Comparison of ENCODE assay signal across 8 cellular contexts in the genomic region with DNA sequence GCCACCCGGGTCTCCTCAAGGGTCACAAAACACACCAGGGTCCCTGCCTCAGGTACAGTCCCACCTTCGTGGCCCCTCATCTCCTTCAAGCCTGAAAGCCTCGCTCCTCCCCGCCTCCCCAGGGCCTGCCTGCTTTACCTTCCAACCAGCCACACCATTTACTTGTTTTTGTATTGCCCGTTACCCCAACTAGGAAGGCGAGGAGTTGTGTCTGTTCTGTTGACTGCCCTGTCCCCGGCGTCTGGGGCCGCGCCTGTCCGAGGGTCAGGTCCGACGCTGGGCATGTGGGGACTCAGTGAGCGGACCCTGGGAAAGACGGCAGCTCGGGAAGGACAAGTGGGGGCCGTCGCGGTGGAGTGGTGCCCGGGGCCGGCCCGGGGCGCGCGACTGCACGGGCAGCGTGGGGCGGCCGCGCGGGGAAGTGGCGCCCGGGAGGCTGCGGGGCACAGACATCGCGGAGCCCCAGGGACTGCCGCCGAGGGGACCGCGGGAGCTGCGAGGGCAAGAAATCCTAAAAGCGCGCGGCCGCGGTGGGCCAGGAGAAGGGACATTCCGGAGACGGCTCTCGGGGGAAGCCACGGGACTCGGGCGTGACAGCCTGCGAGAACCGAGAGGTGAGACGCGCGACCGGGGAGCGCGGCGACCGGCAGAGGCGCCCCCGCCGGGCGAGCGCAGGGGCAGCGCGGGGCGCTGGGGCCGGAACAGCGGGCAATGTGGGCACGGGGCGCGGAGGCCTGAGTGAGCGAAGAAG. TPM values are rescaled to one million over a fixed set of nuclear protein-coding genes. Genes with fewer than 3 reads are reported as not detected.
A peak's percentile ranks its signal among the peaks of the same experiment; 100 is the strongest.
DNase-seq lines count a peak whose midpoint lies in the region; ATAC-seq and TF ChIP-seq lines count a peak whose summit lies in the region.

No MANE protein-coding gene starts in this region.

- H3K4me3 ChIP-seq in CD4-positive, CD25-positive, alpha-beta regulatory T cell (ENCODE audit: low read depth, low read length): no peak overlapping the region
- H3K4me3 ChIP-seq in lung: peak overlapping the region; percentile 27

- CTCF ChIA-PET in T-cell (lab: Charles Lee): no interaction called here

- H3K36me3 Mint-ChIP-seq in CD4-positive, CD25-positive, alpha-beta regulatory T cell: no peaks in the 10 kb centered on the region
- no peaks in the 10 kb centered on the region for H3K36me3 Mint-ChIP-seq in T-cell
- peaks cover 5% of the 10 kb centered on the region for H3K36me3 Mint-ChIP-seq in central memory CD8-positive, alpha-beta T cell (ENCODE audit: insufficient read depth)
- peaks cover 0 to 2% of the 10 kb centered on the region in 2 donors for H3K36me3 Mint-ChIP-seq in stimulated activated naive B cell treated with anti-CD40 and anti-IgM and Interleukin-4, amounts not matched to agents 10 μg/mL and 1 μg/mL and 100 μg/mL, for 72 hours

- no peaks in the 10 kb centered on the region for H3K36me3 ChIP-seq in CD4-positive, CD25-positive, alpha-beta regulatory T cell (ENCODE audit: control insufficient read depth, insufficient read depth, low read length)
- H3K36me3 ChIP-seq in lung (ENCODE audit: control insufficient read depth in 2 of 2, insufficient read depth in 2 of 2, low read length in 2 of 2): no peaks in the 10 kb centered on the region

- WGBS in lung, 2 donors: 7 to 14% methylated on average over 46 to 76 of the region's 76 CpGs

- peak overlapping the region; percentile 69 to 95 (median 88) for H3K4me3 Mint-ChIP-seq in CD4-positive, CD25-positive, alpha-beta regulatory T cell
- peak overlapping the region; percentile 79 to 88 (median 85) for H3K4me3 Mint-ChIP-seq in T-cell
- H3K4me3 Mint-ChIP-seq in central memory CD8-positive, alpha-beta T cell: peak overlapping the region; percentile 86
- peak overlapping the region; percentile 88 to 90 for H3K4me3 Mint-ChIP-seq in stimulated activated naive B cell treated with anti-CD40 and anti-IgM and Interleukin-4, amounts not matched to agents 10 μg/mL and 1 μg/mL and 100 μg/mL, for 72 hours

- peak overlapping the region in 1 of 3 donors; percentile 95 for H3K27ac Mint-ChIP-seq in CD4-positive, CD25-positive, alpha-beta regulatory T cell
- peak overlapping the region in 1 of 2 donors; percentile 25 for H3K27ac Mint-ChIP-seq in T-cell
- H3K27ac Mint-ChIP-seq in central memory CD8-positive, alpha-beta T cell (ENCODE audit: low read depth): peak overlapping the region; percentile 78
- H3K27ac Mint-ChIP-seq in stimulated activated naive B cell treated with anti-CD40 and anti-IgM and Interleukin-4, amounts not matched to agents 10 μg/mL and 1 μg/mL and 100 μg/mL, for 72 hours: peak overlapping the region; percentile 83

- peaks cover 13% of the 10 kb centered on the region for H3K4me1 ChIP-seq in CD4-positive, CD25-positive, alpha-beta regulatory T cell (ENCODE audit: control insufficient read depth, insufficient read depth, low read length, poor library complexity, severe bottlenecking)
- peaks cover 0 to 5% of the 10 kb centered on the region in 2 donors for H3K4me1 ChIP-seq in lung (ENCODE audit: control insufficient read depth in 2 of 2, insufficient read depth in 2 of 2, low read length in 2 of 2)

- ATAC-seq in CD4-positive, CD25-positive, alpha-beta regulatory T cell (ENCODE audit: low read depth in 2 of 2): peak; percentile 1 to 29
- ATAC-seq in GM18873 (IDR thresholded peaks at IDR 0.05; ENCODE audit: low FRiP score, unreplicated experiment) (peak; percentile 7), HG03135 (IDR thresholded peaks at IDR 0.05; ENCODE audit: unreplicated experiment) (peak; percentile 39), T-cell (replicated peaks in 1 of 4) (peak; percentile 44 to 51 (median 47)), lung (ENCODE audit: insufficient read depth, low FRiP score) (peak; percentile 7)
- ATAC-seq in central memory CD8-positive, alpha-beta T cell (replicated peaks; ENCODE audit: extremely low read depth, poor library complexity, severe bottlenecking): peak; percentile 40
- peak; percentile 62 to 69 for ATAC-seq in stimulated activated naive B cell treated with anti-CD40 and anti-IgM and Interleukin-4, amounts not matched to agents 10 μg/mL and 1 μg/mL and 100 μg/mL, for 72 hours (replicated peaks)

- H3K4me1 Mint-ChIP-seq in CD4-positive, CD25-positive, alpha-beta regulatory T cell: peaks cover 0 to 18% (median 10%) of the 10 kb centered on the region in 4 donors
- peaks cover 10 to 12% (median 10%) of the 10 kb centered on the region in 3 donors for H3K4me1 Mint-ChIP-seq in T-cell
- peaks cover 6% of the 10 kb centered on the region for H3K4me1 Mint-ChIP-seq in central memory CD8-positive, alpha-beta T cell
- H3K4me1 Mint-ChIP-seq in stimulated activated naive B cell treated with anti-CD40 and anti-IgM and Interleukin-4, amounts not matched to agents 10 μg/mL and 1 μg/mL and 100 μg/mL, for 72 hours: peaks cover 2 to 17% of the 10 kb centered on the region in 2 donors

- peak overlapping the region; percentile 51 for H3K27ac ChIP-seq in CD4-positive, CD25-positive, alpha-beta regulatory T cell (ENCODE audit: insufficient read depth, low read length, poor library complexity, severe bottlenecking)
- H3K27ac ChIP-seq in lung (ENCODE audit: low read depth in 1 of 2, low read length in 1 of 2): peak overlapping the region in 1 of 2 donors; percentile 67

- DNase-seq in CD4-positive, CD25-positive, alpha-beta regulatory T cell: peak in 1 of 3 donors; percentile 40
- DNase-seq in T-cell: peak in 27 of 34 experiments; percentile 7 to 56 (median 34)
- peak; percentile 24 to 25 for DNase-seq in central memory CD8-positive, alpha-beta T cell (ENCODE audit: low spot score in 2 of 2)
- no peak for DNase-seq in lung (ENCODE audit: low spot score)
- DNase-seq in stimulated activated naive B cell treated with anti-CD40 and anti-IgM and Interleukin-4, amounts not matched to agents 10 μg/mL and 1 μg/mL and 100 μg/mL, for 72 hours: peak; percentile 44
- DNase-seq in NCI-H2107 (lab: John Stamatoyannopoulos, UW): no peak

- no peak for TF ChIP-seq CTCF in lung (IDR thresholded peaks at IDR 0.05; ENCODE audit: control extremely low read depth, extremely low read depth)

- peaks cover 61% of the 10 kb centered on the region for H3K27me3 Mint-ChIP-seq in CD4-positive, CD25-positive, alpha-beta regulatory T cell
- H3K27me3 Mint-ChIP-seq in T-cell: peaks cover 33 to 45% of the 10 kb centered on the region in 2 donors
- peaks cover 73% of the 10 kb centered on the region for H3K27me3 Mint-ChIP-seq in central memory CD8-positive, alpha-beta T cell
- H3K27me3 Mint-ChIP-seq in stimulated activated naive B cell treated with anti-CD40 and anti-IgM and Interleukin-4, amounts not matched to agents 10 μg/mL and 1 μg/mL and 100 μg/mL, for 72 hours: peaks cover 38 to 60% of the 10 kb centered on the region in 2 donors

- peaks cover 0 to 2% (median 0%) of the 10 kb centered on the region in 7 donors for H3K9me3 Mint-ChIP-seq in CD4-positive, CD25-positive, alpha-beta regulatory T cell
- H3K9me3 Mint-ChIP-seq in T-cell: no peaks in the 10 kb centered on the region
- no peaks in the 10 kb centered on the region for H3K9me3 Mint-ChIP-seq in central memory CD8-positive, alpha-beta T cell
- no peaks in the 10 kb centered on the region for H3K9me3 Mint-ChIP-seq in stimulated activated naive B cell treated with anti-CD40 and anti-IgM and Interleukin-4, amounts not matched to agents 10 μg/mL and 1 μg/mL and 100 μg/mL, for 72 hours

- POLR2A ChIA-PET in T-cell (lab: Charles Lee): no interaction called here

- H3K9me3 ChIP-seq in CD4-positive, CD25-positive, alpha-beta regulatory T cell (ENCODE audit: control insufficient read depth in 2 of 2, low read length in 2 of 2): no peaks in the 10 kb centered on the region
- no peaks in the 10 kb centered on the region for H3K9me3 ChIP-seq in lung (ENCODE audit: control insufficient read depth in 2 of 2, insufficient read depth in 1 of 2, low read length in 1 of 2)

- H3K27me3 ChIP-seq in CD4-positive, CD25-positive, alpha-beta regulatory T cell (ENCODE audit: control insufficient read depth, insufficient read depth, low read length): peaks cover 20% of the 10 kb centered on the region
- H3K27me3 ChIP-seq in lung (ENCODE audit: control insufficient read depth, insufficient read depth): no peaks in the 10 kb centered on the region

RNA-seq across cellular contexts. Expression of gene GRHL1, which starts 0.8 kb away (rescaled TPM):
- total RNA-seq in CD4-positive, CD25-positive, alpha-beta regulatory T cell: 1.8 TPM
- polyA plus RNA-seq in CD4-positive, CD25-positive, alpha-beta regulatory T cell: under 1 TPM in 3 of 4 donors, not detected in 1; 0.06 to 0.37 (median 0.11) TPM
- total RNA-seq in T-cell (under 1 TPM; 0.07 to 0.61 (median 0.43) TPM), lung (10 to 100 TPM in 1 of 2 donors, 1 to 10 TPM in 1; 5.4 to 13.6 TPM)
- polyA plus RNA-seq in lung: 1 to 10 TPM; 1.8 to 5.9 TPM

Comparison
In these comparisons a context has a peak if more than half of its experiments do, and no peak if none do; other contexts are left out.
1. ATAC-seq: peak in every context shown above with its lines; median percentile 66 in stimulated activated naive B cell treated with anti-CD40 and anti-IgM and Interleukin-4, amounts not matched to agents 10 μg/mL and 1 μg/mL and 100 μg/mL, for 72 hours; 47 in T-cell; 40 in central memory CD8-positive, alpha-beta T cell; 39 in HG03135; 15 in CD4-positive, CD25-positive, alpha-beta regulatory T cell; 7 in GM18873; 7 in lung.
2. DNase-seq: peak in T-cell (27 of 34), central memory CD8-positive, alpha-beta T cell (2 of 2) and stimulated activated naive B cell treated with anti-CD40 and anti-IgM and Interleukin-4, amounts not matched to agents 10 μg/mL and 1 μg/mL and 100 μg/mL, for 72 hours (single experiment); none in lung (single experiment) and NCI-H2107 (single experiment).
3. Peak in every context shown above with its lines, with median percentiles within 50 percentile points of each other: H3K4me3 Mint-ChIP-seq.